In the genomic region with DNA sequence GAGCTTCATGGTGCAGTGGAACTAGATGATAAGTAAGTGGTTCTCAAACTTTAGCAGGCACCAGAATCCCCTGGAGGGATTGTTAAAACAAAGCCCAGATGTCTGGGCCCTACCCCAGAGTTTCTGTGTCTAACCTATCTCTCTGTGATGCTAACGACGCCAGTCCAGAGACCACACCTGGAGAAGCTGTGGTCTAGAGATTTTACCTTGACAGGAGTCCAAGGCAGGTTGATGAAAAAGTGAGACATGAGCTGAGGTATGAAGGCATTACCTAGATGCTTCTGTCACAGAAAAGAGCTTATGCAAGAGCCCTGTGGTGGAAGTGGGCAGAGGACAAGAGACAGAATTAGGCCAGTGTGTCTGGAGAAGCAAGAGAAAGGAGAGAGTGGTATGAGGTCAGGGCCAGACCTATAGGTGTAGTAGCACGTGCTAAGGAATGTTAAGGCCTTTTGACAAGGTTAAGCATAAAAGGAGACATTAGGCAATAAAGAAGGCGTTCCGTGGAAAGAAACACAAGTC, we compare ENCODE assay signal across 25 cellular contexts.
"Had no signal": no experiment of that assay in that cellular context is flagged by ENCODE, and none has a peak within 500 bp of the region (broad histone marks: within the 10 kb centered on the region; RNA-seq: fewer than 3 reads in every experiment).

No MANE protein-coding gene starts in this region.

- H3K27ac Mint-ChIP-seq: activated CD4-positive, alpha-beta memory T cell treated with anti-CD3 and anti-CD28 coated beads for 36 hours; activated CD4-positive, alpha-beta T cell treated with anti-CD3 and anti-CD28 coated beads, Interleukin-2, amount 10 ng/mL, durations not matched to agents 7 days and 5 days; activated naive CD4-positive, alpha-beta T cell treated with anti-CD3 and anti-CD28 coated beads, Interleukin-2, amount 10 ng/mL, durations not matched to agents 7 days and 5 days; activated naive CD8-positive, alpha-beta T cell treated with anti-CD3 and anti-CD28 coated beads for 36 hours; activated T-helper 17 cell treated with anti-CD3 and anti-CD28 coated beads, Interleukin-2, amount 50 U/mL, for 72 hours had no signal

- H3K4me1 ChIP-seq: Peyer's patch had no signal

- H3K36me3 ChIP-seq: Peyer's patch, SJSA1 had no signal

- H3K4me3 Mint-ChIP-seq: activated CD4-positive, alpha-beta memory T cell treated with anti-CD3 and anti-CD28 coated beads for 36 hours; activated CD4-positive, alpha-beta T cell treated with anti-CD3 and anti-CD28 coated beads, Interleukin-2, amount 10 ng/mL, durations not matched to agents 7 days and 5 days; activated naive CD4-positive, alpha-beta T cell treated with anti-CD3 and anti-CD28 coated beads, Interleukin-2, amount 10 ng/mL, durations not matched to agents 7 days and 5 days; activated naive CD8-positive, alpha-beta T cell treated with anti-CD3 and anti-CD28 coated beads for 36 hours; activated T-cell treated with anti-CD3 and anti-CD28 coated beads, Interleukin-2, amount 50 U/mL, for 4 hours; activated T-helper 17 cell treated with anti-CD3 and anti-CD28 coated beads, Interleukin-2, amount 50 U/mL, for 72 hours had no signal

- H3K27ac ChIP-seq: Peyer's patch, RWPE1, SJSA1 had no signal

- H3K27me3 Mint-ChIP-seq: activated CD4-positive, alpha-beta memory T cell treated with anti-CD3 and anti-CD28 coated beads for 36 hours; activated CD4-positive, alpha-beta T cell treated with anti-CD3 and anti-CD28 coated beads, Interleukin-2, amount 10 ng/mL, durations not matched to agents 7 days and 5 days; activated naive CD4-positive, alpha-beta T cell treated with anti-CD3 and anti-CD28 coated beads, Interleukin-2, amount 10 ng/mL, durations not matched to agents 7 days and 5 days; activated naive CD8-positive, alpha-beta T cell treated with anti-CD3 and anti-CD28 coated beads for 36 hours; activated T-helper 17 cell treated with anti-CD3 and anti-CD28 coated beads, Interleukin-2, amount 50 U/mL, for 72 hours had no signal

- H3K9me3 ChIP-seq: Peyer's patch, SJSA1 had no signal

- H3K4me3 ChIP-seq: Peyer's patch, SJSA1 had no signal

- H3K36me3 Mint-ChIP-seq: activated naive CD4-positive, alpha-beta T cell treated with anti-CD3 and anti-CD28 coated beads, Interleukin-2, amount 10 ng/mL, durations not matched to agents 7 days and 5 days had no signal

- H3K4me1 Mint-ChIP-seq: activated CD4-positive, alpha-beta T cell treated with anti-CD3 and anti-CD28 coated beads, Interleukin-2, amount 10 ng/mL, durations not matched to agents 7 days and 5 days; activated naive CD4-positive, alpha-beta T cell treated with anti-CD3 and anti-CD28 coated beads, Interleukin-2, amount 10 ng/mL, durations not matched to agents 7 days and 5 days; activated naive CD8-positive, alpha-beta T cell treated with anti-CD3 and anti-CD28 coated beads for 36 hours; activated T-helper 17 cell treated with anti-CD3 and anti-CD28 coated beads, Interleukin-2, amount 50 U/mL, for 72 hours had no signal

- DNase-seq: activated CD4-positive, alpha-beta memory T cell treated with anti-CD3 and anti-CD28 coated beads for 36 hours; activated CD4-positive, alpha-beta T cell treated with anti-CD3 and anti-CD28 coated beads, Interleukin-2, amount 10 ng/mL, durations not matched to agents 7 days and 5 days; activated CD4-positive, CD25-positive, alpha-beta regulatory T cell; activated CD8-positive, alpha-beta memory T cell treated with anti-CD3 and anti-CD28 coated beads for 24 hours; activated gamma-delta T cell treated with Interleukin-2 at 50 U/mL for 16 hours; activated naive CD4-positive, alpha-beta T cell treated with anti-CD3 and anti-CD28 coated beads, Interleukin-2, amount 10 ng/mL, durations not matched to agents 7 days and 5 days; activated naive CD8-positive, alpha-beta T cell treated with anti-CD3 and anti-CD28 coated beads for 36 hours; activated T-cell treated with anti-CD3 and anti-CD28 coated beads, Interleukin-2, amount 50 U/mL, for 4 hours; cerebellar nuclear complex; MM.1S; NCI-H1105; NCI-H1694; NCI-H2029; NCI-H2107; NCI-H345; NCI-H510A; NCI-H526 treated with DMSO at 0.1 percent for 48 hours; NCI-H82; Peyer's patch; SHP77; SW 1271; T-helper 9 cell had no signal

- H3K9me3 Mint-ChIP-seq: activated CD4-positive, alpha-beta memory T cell treated with anti-CD3 and anti-CD28 coated beads for 36 hours; activated CD4-positive, alpha-beta T cell treated with anti-CD3 and anti-CD28 coated beads, Interleukin-2, amount 10 ng/mL, durations not matched to agents 7 days and 5 days; activated naive CD4-positive, alpha-beta T cell treated with anti-CD3 and anti-CD28 coated beads, Interleukin-2, amount 10 ng/mL, durations not matched to agents 7 days and 5 days; activated naive CD8-positive, alpha-beta T cell treated with anti-CD3 and anti-CD28 coated beads for 36 hours; activated T-cell treated with anti-CD3 and anti-CD28 coated beads, Interleukin-2, amount 50 U/mL, for 4 hours; activated T-helper 17 cell treated with anti-CD3 and anti-CD28 coated beads, Interleukin-2, amount 50 U/mL, for 72 hours had no signal

- H3K27me3 ChIP-seq: Peyer's patch, SJSA1 had no signal
